26 cellular contexts compared by ENCODE assay signal in genomic region chr10:86219271-86219670, GRCh38.
"Had no signal": no experiment of that assay in that cellular context is flagged by ENCODE, and none has a peak within 500 bp of the region (broad histone marks: within the 10 kb centered on the region; RNA-seq: fewer than 3 reads in every experiment).

No MANE protein-coding gene starts in this region.

- H3K4me1 ChIP-seq: heart left ventricle, left ventricle myocardium inferior, pancreas, right atrium auricular region, testis, tibial artery, upper lobe of right lung had no signal

- H3K4me3 ChIP-seq: heart left ventricle, left ventricle myocardium inferior, lung, pancreas, right atrium auricular region, skin epidermis, testis, tibial artery, upper lobe of right lung had no signal

- ATAC-seq: heart left ventricle; pancreas; sciatic nerve; stimulated activated memory B cell treated with anti-CD40 and anti-IgM and Interleukin-4, amounts not matched to agents 10 μg/mL and 1 μg/mL and 100 μg/mL, for 72 hours; stimulated activated naive CD8-positive, alpha-beta T cell treated with anti-CD3 and anti-CD28 coated beads, Interleukin-15, amount 100 ng/mL, for 72 hours; upper lobe of right lung had no signal

- H3K27ac Mint-ChIP-seq: immature natural killer cell; mesothelial cell of epicardium; natural killer cell; stimulated activated memory B cell treated with anti-CD40 and anti-IgM and Interleukin-4, amounts not matched to agents 10 μg/mL and 1 μg/mL and 100 μg/mL, for 72 hours had no signal

- H3K9me3 Mint-ChIP-seq: immature natural killer cell; mesothelial cell of epicardium; naive B cell; natural killer cell; stimulated activated memory B cell treated with anti-CD40 and anti-IgM and Interleukin-4, amounts not matched to agents 10 μg/mL and 1 μg/mL and 100 μg/mL, for 72 hours; stimulated activated naive CD8-positive, alpha-beta T cell treated with anti-CD3 and anti-CD28 coated beads, Interleukin-15, amount 100 ng/mL, for 72 hours had no signal

- H3K27ac ChIP-seq: heart left ventricle, left ventricle myocardium inferior, pancreas, right atrium auricular region, skin epidermis, testis, tibial artery, upper lobe of right lung had no signal

- H3K9me3 ChIP-seq: heart left ventricle, left ventricle myocardium inferior, pancreas, right atrium auricular region, testis, tibial artery, upper lobe of right lung had no signal

- H3K4me3 Mint-ChIP-seq: immature natural killer cell; mesothelial cell of epicardium; naive B cell; natural killer cell; stimulated activated memory B cell treated with anti-CD40 and anti-IgM and Interleukin-4, amounts not matched to agents 10 μg/mL and 1 μg/mL and 100 μg/mL, for 72 hours; stimulated activated naive CD8-positive, alpha-beta T cell treated with anti-CD3 and anti-CD28 coated beads, Interleukin-15, amount 100 ng/mL, for 72 hours had no signal

- H3K4me1 Mint-ChIP-seq: immature natural killer cell; mesothelial cell of epicardium; natural killer cell; stimulated activated naive CD8-positive, alpha-beta T cell treated with anti-CD3 and anti-CD28 coated beads, Interleukin-15, amount 100 ng/mL, for 72 hours had no signal

- H3K36me3 ChIP-seq: heart left ventricle, left ventricle myocardium inferior, pancreas, right atrium auricular region, tibial artery, upper lobe of right lung had no signal

- H3K27me3 ChIP-seq: heart left ventricle, pancreas, right atrium auricular region, testis, tibial artery, upper lobe of right lung had no signal

- H3K36me3 Mint-ChIP-seq: immature natural killer cell; mesothelial cell of epicardium; naive B cell; natural killer cell; stimulated activated memory B cell treated with anti-CD40 and anti-IgM and Interleukin-4, amounts not matched to agents 10 μg/mL and 1 μg/mL and 100 μg/mL, for 72 hours had no signal

- FAIRE-seq: islet of Langerhans, pancreas had no signal

- DNase-seq: hypothalamus; immature natural killer cell; left ventricle myocardium inferior; mesendoderm; naive B cell; natural killer cell; nucleus accumbens; pancreas; stimulated activated CD4-positive, alpha-beta T cell treated with anti-CD3 and anti-CD28 coated beads, Interleukin-1b, Interleukin-23, amount 100 ng/mL, for 48 hours; stimulated activated CD4-positive, alpha-beta T cell treated with anti-CD3 and anti-CD28 coated beads, Interleukin-2, amount 100 ng/mL, for 48 hours; stimulated activated CD4-positive, alpha-beta T cell treated with anti-CD3 and anti-CD28 coated beads, Interleukin-4, amount 100 ng/mL, for 4 hours; stimulated activated CD8-positive, alpha-beta memory T cell treated with anti-CD3 and anti-CD28 coated beads, Interleukin-4, amount 100 ng/mL, for 48 hours; stimulated activated naive CD4-positive, alpha-beta T cell treated with Interleukin-2 at 50 U/mL for 16 hours; stimulated activated naive CD8-positive, alpha-beta T cell treated with anti-CD3 and anti-CD28 coated beads, Interleukin-15, amount 100 ng/mL, for 72 hours; testis; tibial artery; trophoblast cell; upper lobe of right lung had no signal
